ENCODE assay signal across 8 cellular contexts in genomic region chr4:105708376-105709080, GRCh38. TPM values are rescaled to one million over a fixed set of nuclear protein-coding genes. Genes with fewer than 3 reads are reported as not detected.
A peak's percentile ranks its signal among the peaks of the same experiment; 100 is the strongest.
DNase-seq lines count a peak whose midpoint lies in the region; ATAC-seq, FAIRE-seq and TF ChIP-seq lines count a peak whose summit lies in the region.

Gene GSTCD (plus strand): TSS chr4:105708784. CDS start chr4:105717614, 8,830 bp downstream.
Gene INTS12 (minus strand): TSS chr4:105708689. CDS start chr4:105700005, 8,684 bp downstream.

- DNase-seq in DMS79 (lab: John Stamatoyannopoulos, UW) (peak; percentile 36), RCC 7860 (ENCODE audit: low spot score) (peak; percentile 75), activated T-helper 1 cell treated with Interleukin-2 at 50 U/mL for 16 hours (ENCODE audit: low read depth) (peak; percentile 76), esophagus squamous epithelium (lab: John Stamatoyannopoulos, UW) (peak; percentile 56), myocyte (ENCODE audit: low read depth) (peak; percentile 96)
- peak; percentile 75 to 79 for DNase-seq in stimulated activated CD8-positive, alpha-beta memory T cell treated with anti-CD3 and anti-CD28 coated beads, Interleukin-7, amount 100 ng/mL, for 48 hours (ENCODE audit: extremely low read depth in 1 of 2, low read depth in 1 of 2)

- peaks cover 0 to 33% (median 15%) of the 10 kb centered on the region in 3 donors for H3K4me1 ChIP-seq in esophagus squamous epithelium

- peak; percentile 75 for ATAC-seq in GM21786 (IDR thresholded peaks at IDR 0.05; ENCODE audit: unreplicated experiment)

- H3K9me3 ChIP-seq in KOPT-K1 (ENCODE audit: insufficient read depth, low read length, poor library complexity, severe bottlenecking) = no peaks in the 10 kb centered on the region
- H3K9me3 ChIP-seq in esophagus squamous epithelium = no peaks in the 10 kb centered on the region

- intact Hi-C loops in esophagus squamous epithelium (cut with DNase I) = no loop called here

- 1% methylated on average over 22 to 26 of the region's 58 CpGs for WGBS in esophagus squamous epithelium, 2 donors

- TF ChIP-seq POLR2A in esophagus squamous epithelium (IDR thresholded peaks at IDR 0.05) = peak in 1 of 4 donors; percentile 70

- H3K27ac ChIP-seq in KOPT-K1 (ENCODE audit: low read depth, low read length, poor library complexity, severe bottlenecking) (peak within 1 kb of the TSS; percentile 64), esophagus squamous epithelium (peak within 1 kb of the TSS; percentile 87 to 95 (median 91))

- peak within 1 kb of the TSS; percentile 76 to 95 (median 86) for H3K4me3 ChIP-seq in esophagus squamous epithelium

- peak; percentile 27 for FAIRE-seq in RCC 7860 (lab: Jason Lieb, UNC)

- TF ChIP-seq CTCF in esophagus squamous epithelium (IDR thresholded peaks at IDR 0.05) = peak in 2 of 6 experiments; percentile 19 to 23

- no peaks in the 10 kb centered on the region for H3K27me3 ChIP-seq in esophagus squamous epithelium

- peaks cover 7% of the 10 kb centered on the region; the same call in 1 of the 2 replicates for H3K36me3 ChIP-seq in KOPT-K1 (ENCODE audit: insufficient read depth, low read length)
- no peaks in the 10 kb centered on the region for H3K36me3 ChIP-seq in esophagus squamous epithelium

RNA-seq across cellular contexts. Expression of gene GSTCD, which starts in this region (rescaled TPM):
- 10 to 100 TPM in 2 of 4 donors, 1 to 10 TPM in 2; 9.6 to 19.5 (median 10.6) TPM for total RNA-seq in esophagus squamous epithelium
- 10.5 and 12.7 TPM in 2 replicates for total RNA-seq in myocyte
- 4.2 TPM for polyA plus RNA-seq in myocyte (2012)

RNA-seq across cellular contexts. Expression of gene INTS12, which starts in this region (rescaled TPM):
- total RNA-seq in esophagus squamous epithelium (10 to 100 TPM; 11.6 to 24.0 (median 15.9) TPM), myocyte (28.8 and 28.9 TPM in 2 replicates)
- polyA plus RNA-seq in myocyte (2012) = 26.4 TPM

Comparison
In these comparisons a context has a peak if more than half of its experiments do, and no peak if none do; other contexts are left out.
1. Peak in every context shown above with its lines: DNase-seq, ATAC-seq, H3K4me3 ChIP-seq and H3K27ac ChIP-seq.
2. DNase-seq: peak in every context shown above with its lines; median percentile 96 in myocyte; 77 in stimulated activated CD8-positive, alpha-beta memory T cell treated with anti-CD3 and anti-CD28 coated beads, Interleukin-7, amount 100 ng/mL, for 48 hours; 76 in activated T-helper 1 cell treated with Interleukin-2 at 50 U/mL for 16 hours; 75 in RCC 7860; 56 in esophagus squamous epithelium; 36 in DMS79.